ENCODE assay signal across 1 cellular context in genomic region chr22:50322382-50323104, GRCh38.
TF ChIP-seq lines count a peak whose summit lies in the region.
"Not testable (repeated sequence)": the region's sequence is repeated elsewhere in the genome, so short reads cannot be mapped to it uniquely, and the experiment has no call there.

No MANE protein-coding gene starts in this region.

TF ChIP-seq in HepG2, 621 proteins besides CTCF, POLR2A, EP300 and RAD21 (continues in another document):
- peak; percentile 70 for TF ChIP-seq HIC2 (CRISPR knock-in tag; IDR thresholded peaks at IDR 0.05; ENCODE audit: low read depth)
- peak; percentile 63; the same call in 1 of the 2 replicates for TF ChIP-seq PHF21A (CRISPR knock-in tag; IDR thresholded peaks at IDR 0.05)
- peak; percentile 34; the same call in 1 of the 2 replicates for TF ChIP-seq SOX5 (CRISPR knock-in tag; IDR thresholded peaks at IDR 0.05; ENCODE audit: borderline replicate concordance)
- TF ChIP-seq TARDBP (CRISPR knock-in tag; IDR thresholded peaks at IDR 0.05): peak; percentile 17; the same call in 1 of the 2 replicates
- peak; percentile 23; the same call in 1 of the 2 replicates for TF ChIP-seq ZBTB34 (CRISPR knock-in tag; IDR thresholded peaks at IDR 0.05)
- TF ChIP-seq NR2F6 (IDR thresholded peaks at IDR 0.05): 0 out of 2 replicates have a peak, but pooled peaks have one; percentile 11
- TF ChIP-seq NR2F6 (CRISPR knock-in tag; IDR thresholded peaks at IDR 0.05): 0 out of 2 replicates have a peak, but pooled peaks have one; percentile 49
- TF ChIP-seq HNF4A (CRISPR knock-in tag; IDR thresholded peaks at IDR 0.05): peak; percentile 73
- TF ChIP-seq ZNF18 (CRISPR knock-in tag; IDR thresholded peaks at IDR 0.05; ENCODE audit: insufficient replicate concordance): peak; percentile 28
- peak; percentile 94 for TF ChIP-seq LCORL (IDR thresholded peaks at IDR 0.05)
- TF ChIP-seq LCORL (CRISPR knock-in tag; IDR thresholded peaks at IDR 0.05): peak; percentile 73; the same call in 1 of the 2 replicates
- TF ChIP-seq HDAC1 (CRISPR knock-in tag; IDR thresholded peaks at IDR 0.05): peak; percentile 37; the same call in 1 of the 2 replicates
- TF ChIP-seq TFE3 (CRISPR knock-in tag; IDR thresholded peaks at IDR 0.05): peak; percentile 25; the same call in 1 of the 2 replicates
- peak; percentile 37; the same call in 1 of the 2 replicates for TF ChIP-seq YEATS4 (CRISPR knock-in tag; IDR thresholded peaks at IDR 0.05; ENCODE audit: borderline replicate concordance)
- TF ChIP-seq ZNF460 (CRISPR knock-in tag; IDR thresholded peaks at IDR 0.05; ENCODE audit: borderline replicate concordance): peak; percentile 90
- TF ChIP-seq HNF4G (IDR thresholded peaks at IDR 0.05; ENCODE audit: borderline replicate concordance, low read depth, low read length): 0 out of 2 replicates have a peak, but pooled peaks have one; percentile 49
- not testable (repeated sequence) for TF ChIP-seq HNF4G (CRISPR knock-in tag; IDR thresholded peaks at IDR 0.05; ENCODE audit: borderline replicate concordance, low read depth); SOX13 (IDR thresholded peaks at IDR 0.05); SOX6 (IDR thresholded peaks at IDR 0.05)
- TF ChIP-seq TEAD3 (CRISPR knock-in tag; optimal IDR thresholded peaks at IDR 0.05; ENCODE audit: borderline replicate concordance): peak; percentile 79
- 0 out of 2 replicates have a peak, but pooled peaks have one; percentile 45 for TF ChIP-seq HDAC2 (CRISPR knock-in tag; IDR thresholded peaks at IDR 0.05)
- peak; percentile 28; the same call in 1 of the 2 replicates for TF ChIP-seq ZNF331 (CRISPR knock-in tag; IDR thresholded peaks at IDR 0.05)
- peak; percentile 51; the same call in 1 of the 2 replicates for TF ChIP-seq ARID5B (CRISPR knock-in tag; IDR thresholded peaks at IDR 0.05)
- peak; percentile 56 for TF ChIP-seq CEBPG (CRISPR knock-in tag; IDR thresholded peaks at IDR 0.05)
- peak; percentile 33; the same call in 1 of the 2 replicates for TF ChIP-seq ZNF746 (CRISPR knock-in tag; IDR thresholded peaks at IDR 0.05)
- TF ChIP-seq HOXA3 (CRISPR knock-in tag; IDR thresholded peaks at IDR 0.05): 0 out of 2 replicates have a peak, but pooled peaks have one; percentile 33
- TF ChIP-seq ZNF362 (CRISPR knock-in tag; IDR thresholded peaks at IDR 0.05; ENCODE audit: borderline replicate concordance): peak; percentile 83
- peak; percentile 32; the same call in 1 of the 2 replicates for TF ChIP-seq SALL1 (CRISPR knock-in tag; IDR thresholded peaks at IDR 0.05)
- TF ChIP-seq RCOR2 (CRISPR knock-in tag; IDR thresholded peaks at IDR 0.05): peak; percentile 58; the same call in 1 of the 2 replicates
- TF ChIP-seq SAP130 (CRISPR knock-in tag; IDR thresholded peaks at IDR 0.05; ENCODE audit: low read depth): peak; percentile 64
- peak; percentile 92 for TF ChIP-seq ZNF770 (CRISPR knock-in tag; IDR thresholded peaks at IDR 0.05)
- TF ChIP-seq SOX13 (CRISPR knock-in tag; conservative IDR thresholded peaks at IDR 0.05 in 1 of 2, IDR thresholded peaks at IDR 0.05 in 1 of 2): 0 out of 4 replicates have a peak, but pooled peaks of 1 of the 2 experiments have one; percentile 8
- TF ChIP-seq MED1 (CRISPR knock-in tag; IDR thresholded peaks at IDR 0.05): 0 out of 2 replicates have a peak, but pooled peaks have one; percentile 39
- peak; percentile 89 for TF ChIP-seq ZMYM3 (CRISPR knock-in tag; IDR thresholded peaks at IDR 0.05)
- peak; percentile 25; the same call in 1 of the 2 replicates for TF ChIP-seq TBX2 (CRISPR knock-in tag; IDR thresholded peaks at IDR 0.05; ENCODE audit: borderline replicate concordance)
- peak; percentile 38 for TF ChIP-seq SOX6 (CRISPR knock-in tag; IDR thresholded peaks at IDR 0.05)
- TF ChIP-seq PAXIP1 (CRISPR knock-in tag; conservative IDR thresholded peaks at IDR 0.05): peak; percentile 66
- TF ChIP-seq ZNF280D (CRISPR knock-in tag; IDR thresholded peaks at IDR 0.05): peak; percentile 31; the same call in 1 of the 2 replicates
- TF ChIP-seq GATAD2A (CRISPR knock-in tag; IDR thresholded peaks at IDR 0.05): peak; percentile 60
